10 cellular contexts compared by ENCODE assay signal in genomic region chr12:6333566-6333965, GRCh38. TPM values are rescaled to one million over a fixed set of nuclear protein-coding genes. Genes with fewer than 3 reads are reported as not detected.
DNase-seq lines count a peak whose midpoint lies in the region; ATAC-seq, FAIRE-seq and TF ChIP-seq lines count a peak whose summit lies in the region.
"Had no signal": no experiment of that assay in that cellular context is flagged by ENCODE, and none has a peak within 500 bp of the region (broad histone marks: within the 10 kb centered on the region; RNA-seq: fewer than 3 reads in every experiment).

No MANE protein-coding gene starts in this region.

- DNase-seq in Right ventricle myocardium superior (peak; percentile 43), left ventricle myocardium superior (no peak), amniotic epithelial cell (ENCODE audit: low read depth) (peak; percentile 79), lower lobe of right lung (no peak), urothelium cell line (ENCODE audit: low spot score) (peak; percentile 76), AML-193 (lab: John Stamatoyannopoulos, UW) (no peak), occipital lobe (lab: John Stamatoyannopoulos, UW) (no peak)
- DNase-seq: MM.1S had no signal

- no peaks in the 10 kb centered on the region for H3K27me3 ChIP-seq in lower lobe of right lung (ENCODE audit: low read depth)

- no peak for TF ChIP-seq CTCF in lower lobe of right lung (IDR thresholded peaks at IDR 0.05)

- ATAC-seq in Right ventricle myocardium superior (ENCODE audit: poor library complexity) (no peak), left ventricle myocardium superior (no peak), lower lobe of right lung (no peak), GM18870 (IDR thresholded peaks at IDR 0.05; ENCODE audit: unreplicated experiment) (no peak)

- H3K36me3 ChIP-seq in lower lobe of right lung, result peaks cover 76% of the 10 kb centered on the region

- H3K4me3 ChIP-seq in lower lobe of right lung, result no peak overlapping the region

- intact Hi-C loops in Right ventricle myocardium superior (cut with DNase I), result loop anchor here (5.0 kb wide), 1 partner anchor 129 kb away; no protein-coding TSS in a partner anchor
- intact Hi-C loops in left ventricle myocardium superior (cut with micrococcal nuclease), result no loop called here
- intact Hi-C loops in lower lobe of right lung (cut with DNase I), result loop anchor here (5.0 kb wide), 1 partner anchor 34 kb away; no protein-coding TSS in a partner anchor

- H3K27ac ChIP-seq in lower lobe of right lung, result peak overlapping the region; percentile 96

- peaks cover 93% of the 10 kb centered on the region for H3K4me1 ChIP-seq in lower lobe of right lung

- peak; percentile 86 for FAIRE-seq in urothelium cell line (lab: Jason Lieb, UNC)

- no peaks in the 10 kb centered on the region for H3K9me3 ChIP-seq in lower lobe of right lung

RNA-seq across cellular contexts. Expression of gene TNFRSF1A, which starts 8.3 kb away (rescaled TPM):
- total RNA-seq in Right ventricle myocardium superior (47.9 TPM), left ventricle myocardium superior (44.0 TPM), lower lobe of right lung (165 TPM), occipital lobe (14.8 TPM)

RNA-seq across cellular contexts. Expression of gene PLEKHG6, which starts 23.1 kb away (rescaled TPM):
- total RNA-seq in Right ventricle myocardium superior (0.22 TPM), left ventricle myocardium superior (0.47 TPM), lower lobe of right lung (2.9 TPM), occipital lobe (not detected)
- total RNA-seq: activated CD8-positive, alpha-beta memory T cell treated with anti-CD3 and anti-CD28 coated beads for 36 hours had no signal

RNA-seq across cellular contexts. Expression of gene SCNN1A, which starts 41.8 kb away (rescaled TPM):
- not detected for total RNA-seq in Right ventricle myocardium superior
- total RNA-seq in left ventricle myocardium superior, result 1.7 TPM
- 156 TPM for total RNA-seq in lower lobe of right lung
- not detected for total RNA-seq in occipital lobe

RNA-seq across cellular contexts. Expression of gene LTBR, which starts 50.4 kb away (rescaled TPM):
- 23.2 TPM for total RNA-seq in Right ventricle myocardium superior
- 32.9 TPM for total RNA-seq in left ventricle myocardium superior
- 122 TPM for total RNA-seq in lower lobe of right lung
- 1.9 TPM for total RNA-seq in occipital lobe

Comparison
In these comparisons a context has a peak if more than half of its experiments do, and no peak if none do; other contexts are left out.
1. DNase-seq: peak in Right ventricle myocardium superior (single experiment), amniotic epithelial cell (single experiment) and urothelium cell line (single experiment); none in left ventricle myocardium superior (single experiment), lower lobe of right lung (single experiment), AML-193 (0 of 2) and occipital lobe (single experiment).
2. RNA of gene SCNN1A, which starts 41.8 kb away (total RNA-seq): 156 TPM in lower lobe of right lung (single experiment); 1.7 TPM in left ventricle myocardium superior (single experiment), not detected in Right ventricle myocardium superior (single experiment) and not detected in occipital lobe (single experiment); every median in the first group is over 10 times any median in the second.